In the genomic region with DNA sequence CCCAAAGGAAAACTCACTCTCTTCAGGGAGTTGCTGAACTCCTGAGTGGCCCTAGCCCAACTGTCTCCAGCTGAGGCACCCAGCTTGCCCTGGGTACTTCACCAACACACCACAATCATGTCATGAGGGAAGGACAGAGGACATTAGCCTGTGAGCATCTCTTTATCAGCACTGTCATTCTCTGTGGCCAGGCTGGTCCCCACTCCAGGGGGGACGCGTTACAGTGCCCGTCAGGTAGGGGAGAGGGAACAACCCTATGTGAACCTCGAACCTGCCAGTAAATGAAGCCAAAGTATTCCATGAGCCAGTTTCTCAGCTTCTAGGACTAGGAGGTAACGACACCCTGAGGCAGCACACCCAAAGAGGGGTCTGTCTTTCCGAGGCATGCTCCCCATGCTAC, we compare ENCODE assay signal across 26 cellular contexts.
"Had no signal": no experiment of that assay in that cellular context is flagged by ENCODE, and none has a peak within 500 bp of the region (broad histone marks: within the 10 kb centered on the region; RNA-seq: fewer than 3 reads in every experiment).

No MANE protein-coding gene starts in this region.

- H3K27ac Mint-ChIP-seq: activated CD4-positive, alpha-beta memory T cell treated with anti-CD3 and anti-CD28 coated beads for 36 hours; activated naive CD4-positive, alpha-beta T cell treated with anti-CD3 and anti-CD28 coated beads, Interleukin-2, amount 10 ng/mL, durations not matched to agents 7 days and 5 days; activated naive CD8-positive, alpha-beta T cell treated with anti-CD3 and anti-CD28 coated beads, Interleukin-2, amount 50 U/mL, for 24 hours; mesothelial cell of epicardium; naive B cell had no signal

- H3K4me3 Mint-ChIP-seq: activated CD4-positive, alpha-beta memory T cell treated with anti-CD3 and anti-CD28 coated beads for 36 hours; activated naive CD4-positive, alpha-beta T cell treated with anti-CD3 and anti-CD28 coated beads, Interleukin-2, amount 10 ng/mL, durations not matched to agents 7 days and 5 days; activated naive CD8-positive, alpha-beta T cell treated with anti-CD3 and anti-CD28 coated beads, Interleukin-2, amount 50 U/mL, for 24 hours; activated T-helper 1 cell treated with anti-CD3 and anti-CD28 coated beads, Interleukin-12 subunit alpha, Interleukin-12 subunit beta, Interleukin-2, Interleukin-4 antibody, amounts not matched to agents 30 ng/mL and 10 ng/mL and 1 ng/mL, durations not matched to agents 14 hours and 24 hours and 36 hours; mesothelial cell of epicardium; naive B cell; neural crest cell had no signal

- H3K27ac ChIP-seq: epithelial cell of prostate, tibial nerve had no signal

- H3K36me3 Mint-ChIP-seq: mesothelial cell of epicardium, naive B cell had no signal

- H3K36me3 ChIP-seq: tibial nerve had no signal

- FAIRE-seq: endometrium, frontal cortex, keratinocyte had no signal

- ATAC-seq: activated naive CD8-positive, alpha-beta T cell treated with anti-CD3 and anti-CD28 coated beads, Interleukin-2, amount 50 U/mL, for 24 hours; left cardiac atrium; right cardiac atrium had no signal

- H3K9me3 Mint-ChIP-seq: activated CD4-positive, alpha-beta memory T cell treated with anti-CD3 and anti-CD28 coated beads for 36 hours; activated naive CD4-positive, alpha-beta T cell treated with anti-CD3 and anti-CD28 coated beads, Interleukin-2, amount 10 ng/mL, durations not matched to agents 7 days and 5 days; activated naive CD8-positive, alpha-beta T cell treated with anti-CD3 and anti-CD28 coated beads, Interleukin-2, amount 50 U/mL, for 24 hours; activated T-helper 1 cell treated with anti-CD3 and anti-CD28 coated beads, Interleukin-12 subunit alpha, Interleukin-12 subunit beta, Interleukin-2, Interleukin-4 antibody, amounts not matched to agents 30 ng/mL and 10 ng/mL and 1 ng/mL, durations not matched to agents 14 hours and 24 hours and 36 hours; mesothelial cell of epicardium; naive B cell; neural crest cell had no signal

- DNase-seq: activated CD4-positive, alpha-beta memory T cell treated with anti-CD3 and anti-CD28 coated beads for 36 hours; activated CD4-positive, alpha-beta T cell treated with anti-CD3 and anti-CD28 coated beads for 48 hours; activated CD8-positive, alpha-beta memory T cell treated with anti-CD3 and anti-CD28 coated beads, Interleukin-2, amount 50 U/mL, for 4 hours; activated gamma-delta T cell; activated naive CD4-positive, alpha-beta T cell treated with anti-CD3 and anti-CD28 coated beads, Interleukin-2, amount 10 ng/mL, durations not matched to agents 7 days and 5 days; activated naive CD8-positive, alpha-beta T cell treated with anti-CD3 and anti-CD28 coated beads, Interleukin-2, amount 50 U/mL, for 24 hours; activated T-cell treated with anti-CD3 and anti-CD28 coated beads, Interleukin-2, amount 50 U/mL, for 1 hour; amygdala; central memory CD4-positive, alpha-beta T cell; glutamatergic neuron; hippocampal formation; left cardiac atrium; naive B cell; stimulated activated CD4-positive, alpha-beta T cell treated with anti-CD3 and anti-CD28 coated beads, Interleukin-15, amount 100 ng/mL, for 24 hours; stimulated activated CD4-positive, alpha-beta T cell treated with anti-CD3 and anti-CD28 coated beads, Interleukin-2, amount 100 ng/mL, for 24 hours; stimulated activated naive CD4-positive, alpha-beta T cell treated with Interleukin-2 at 50 U/mL for 16 hours; T-helper 1 cell had no signal

- H3K4me3 ChIP-seq: tibial nerve had no signal
